ENCODE assay signal across 1 cellular context in the genomic region with DNA sequence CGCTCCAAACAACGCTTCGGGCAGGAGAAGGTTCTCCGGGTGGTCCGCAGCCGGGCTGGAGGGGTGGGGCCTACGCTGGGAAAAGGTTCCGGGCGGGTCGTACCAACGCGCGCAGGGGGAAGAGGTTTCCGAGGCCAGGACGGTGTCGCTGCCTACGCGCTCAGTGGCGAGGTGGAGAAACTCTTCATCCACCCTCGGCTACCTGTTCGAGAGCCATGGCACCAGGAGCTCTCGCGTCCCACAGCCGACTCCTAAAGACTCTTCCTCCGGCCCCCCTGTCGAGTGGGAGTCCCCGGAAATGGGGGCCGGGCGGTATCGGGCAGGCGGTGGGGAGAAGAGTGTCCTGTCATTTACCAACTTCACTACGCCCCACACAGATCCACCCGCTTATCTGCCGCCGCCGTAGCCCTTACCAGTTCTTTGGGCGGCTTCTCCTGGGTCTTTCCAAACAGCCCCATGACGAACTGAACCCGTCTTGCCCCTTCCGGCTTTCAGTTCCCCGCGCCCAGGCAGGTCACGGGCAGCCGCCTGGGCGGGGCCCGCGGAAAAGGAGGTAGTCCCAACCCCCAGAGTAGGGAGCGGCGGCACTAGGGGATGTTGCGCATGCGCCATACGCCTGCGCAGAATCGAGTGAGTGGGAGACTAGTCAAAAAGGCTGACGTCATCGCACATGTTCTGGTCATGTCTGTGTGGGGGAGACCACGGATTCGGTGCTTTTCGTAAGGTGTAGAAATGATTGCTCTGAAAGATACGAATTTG.
TF ChIP-seq lines count a peak whose summit lies in the region.

A gene (minus strand): TSS at position 553 of the 759 bp plus-strand sequence. CDS start 95 bp downstream, at position 458.

TF ChIP-seq in A549, 52 proteins besides CTCF, POLR2A, EP300 and RAD21 (continued from another document):
- TF ChIP-seq TP53 (CRISPR knock-in tag; IDR thresholded peaks at IDR 0.05), result no peak
- no peak for TF ChIP-seq CBX2 (IDR thresholded peaks at IDR 0.05; ENCODE audit: borderline replicate concordance, low read depth)
- no peak for TF ChIP-seq RNF2 (IDR thresholded peaks at IDR 0.05; ENCODE audit: borderline replicate concordance, low read depth)
- TF ChIP-seq TFCP2L1 (CRISPR knock-in tag; IDR thresholded peaks at IDR 0.05), result no peak
- TF ChIP-seq RARB (CRISPR knock-in tag; IDR thresholded peaks at IDR 0.05), result no peak
- TF ChIP-seq, protein P1, sequence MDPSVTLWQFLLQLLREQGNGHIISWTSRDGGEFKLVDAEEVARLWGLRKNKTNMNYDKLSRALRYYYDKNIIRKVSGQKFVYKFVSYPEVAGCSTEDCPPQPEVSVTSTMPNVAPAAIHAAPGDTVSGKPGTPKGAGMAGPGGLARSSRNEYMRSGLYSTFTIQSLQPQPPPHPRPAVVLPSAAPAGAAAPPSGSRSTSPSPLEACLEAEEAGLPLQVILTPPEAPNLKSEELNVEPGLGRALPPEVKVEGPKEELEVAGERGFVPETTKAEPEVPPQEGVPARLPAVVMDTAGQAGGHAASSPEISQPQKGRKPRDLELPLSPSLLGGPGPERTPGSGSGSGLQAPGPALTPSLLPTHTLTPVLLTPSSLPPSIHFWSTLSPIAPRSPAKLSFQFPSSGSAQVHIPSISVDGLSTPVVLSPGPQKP (IDR thresholded peaks at IDR 0.05; ENCODE audit: low read depth, low read length), result no peak
- TF ChIP-seq, protein P2, sequence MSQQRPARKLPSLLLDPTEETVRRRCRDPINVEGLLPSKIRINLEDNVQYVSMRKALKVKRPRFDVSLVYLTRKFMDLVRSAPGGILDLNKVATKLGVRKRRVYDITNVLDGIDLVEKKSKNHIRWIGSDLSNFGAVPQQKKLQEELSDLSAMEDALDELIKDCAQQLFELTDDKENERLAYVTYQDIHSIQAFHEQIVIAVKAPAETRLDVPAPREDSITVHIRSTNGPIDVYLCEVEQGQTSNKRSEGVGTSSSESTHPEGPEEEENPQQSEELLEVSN (IDR thresholded peaks at IDR 0.05; ENCODE audit: borderline replicate concordance, low read depth), result peak; percentile 97
- TF ChIP-seq, protein P3, sequence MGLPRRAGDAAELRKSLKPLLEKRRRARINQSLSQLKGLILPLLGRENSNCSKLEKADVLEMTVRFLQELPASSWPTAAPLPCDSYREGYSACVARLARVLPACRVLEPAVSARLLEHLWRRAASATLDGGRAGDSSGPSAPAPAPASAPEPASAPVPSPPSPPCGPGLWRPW (IDR thresholded peaks at IDR 0.05), result no peak
- no peak for TF ChIP-seq RCOR1 (IDR thresholded peaks at IDR 0.05; ENCODE audit: low read depth, low read length)
- TF ChIP-seq EHMT2 (IDR thresholded peaks at IDR 0.05; ENCODE audit: low read depth), result no peak
- no peak for TF ChIP-seq ZFP36 (IDR thresholded peaks at IDR 0.05; ENCODE audit: borderline replicate concordance, partially characterized antibody)
- peak; percentile 63; the same call in 1 of the 2 replicates for TF ChIP-seq HOXA7 (CRISPR knock-in tag; IDR thresholded peaks at IDR 0.05)
- no peak for TF ChIP-seq RFX5 (IDR thresholded peaks at IDR 0.05)
- TF ChIP-seq JUN (IDR thresholded peaks at IDR 0.05), result peak; percentile 56 to 95; a peak in 4 of 5 replicates
- no peak for TF ChIP-seq KDM1A (IDR thresholded peaks at IDR 0.05; ENCODE audit: low read depth)
- TF ChIP-seq BHLHE40 (IDR thresholded peaks at IDR 0.05; ENCODE audit: low read depth, low read length), result peak; percentile 38
- no peak for TF ChIP-seq ZSCAN20 (CRISPR knock-in tag; IDR thresholded peaks at IDR 0.05)
- TF ChIP-seq FOSL2 (IDR thresholded peaks at IDR 0.05), result no peak
- peak; percentile 83 for TF ChIP-seq FOSL2 (CRISPR knock-in tag; IDR thresholded peaks at IDR 0.05)
- peak; percentile 75 for TF ChIP-seq GATA3 (IDR thresholded peaks at IDR 0.05; ENCODE audit: borderline replicate concordance)
- TF ChIP-seq POLR2AphosphoS2 (conservative IDR thresholded peaks at IDR 0.05; ENCODE audit: low read length), result no peak
- no peak for TF ChIP-seq FOXS1 (CRISPR knock-in tag; IDR thresholded peaks at IDR 0.05)
- TF ChIP-seq JUNB (IDR thresholded peaks at IDR 0.05), result no peak
- TF ChIP-seq, protein P4, sequence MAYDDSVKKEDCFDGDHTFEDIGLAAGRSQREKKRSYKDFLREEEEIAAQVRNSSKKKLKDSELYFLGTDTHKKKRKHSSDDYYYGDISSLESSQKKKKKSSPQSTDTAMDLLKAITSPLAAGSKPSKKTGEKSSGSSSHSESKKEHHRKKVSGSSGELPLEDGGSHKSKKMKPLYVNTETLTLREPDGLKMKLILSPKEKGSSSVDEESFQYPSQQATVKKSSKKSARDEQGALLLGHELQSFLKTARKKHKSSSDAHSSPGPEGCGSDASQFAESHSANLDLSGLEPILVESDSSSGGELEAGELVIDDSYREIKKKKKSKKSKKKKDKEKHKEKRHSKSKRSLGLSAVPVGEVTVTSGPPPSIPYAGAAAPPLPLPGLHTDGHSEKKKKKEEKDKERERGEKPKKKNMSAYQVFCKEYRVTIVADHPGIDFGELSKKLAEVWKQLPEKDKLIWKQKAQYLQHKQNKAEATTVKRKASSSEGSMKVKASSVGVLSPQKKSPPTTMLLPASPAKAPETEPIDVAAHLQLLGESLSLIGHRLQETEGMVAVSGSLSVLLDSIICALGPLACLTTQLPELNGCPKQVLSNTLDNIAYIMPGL (CRISPR knock-in tag; IDR thresholded peaks at IDR 0.05; ENCODE audit: borderline replicate concordance), result no peak
- no peak for TF ChIP-seq NPAS2 (CRISPR knock-in tag; IDR thresholded peaks at IDR 0.05; ENCODE audit: borderline replicate concordance)
- TF ChIP-seq, protein P5, sequence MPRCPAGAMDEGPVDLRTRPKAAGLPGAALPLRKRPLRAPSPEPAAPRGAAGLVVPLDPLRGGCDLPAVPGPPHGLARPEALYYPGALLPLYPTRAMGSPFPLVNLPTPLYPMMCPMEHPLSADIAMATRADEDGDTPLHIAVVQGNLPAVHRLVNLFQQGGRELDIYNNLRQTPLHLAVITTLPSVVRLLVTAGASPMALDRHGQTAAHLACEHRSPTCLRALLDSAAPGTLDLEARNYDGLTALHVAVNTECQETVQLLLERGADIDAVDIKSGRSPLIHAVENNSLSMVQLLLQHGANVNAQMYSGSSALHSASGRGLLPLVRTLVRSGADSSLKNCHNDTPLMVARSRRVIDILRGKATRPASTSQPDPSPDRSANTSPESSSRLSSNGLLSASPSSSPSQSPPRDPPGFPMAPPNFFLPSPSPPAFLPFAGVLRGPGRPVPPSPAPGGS (IDR thresholded peaks at IDR 0.05), result peak; percentile 85; the same call in 1 of the 3 replicates
- peak; percentile 95 for TF ChIP-seq MAFK (IDR thresholded peaks at IDR 0.05; ENCODE audit: partially characterized antibody)
- no peak for TF ChIP-seq ESRRA (IDR thresholded peaks at IDR 0.05; ENCODE audit: borderline replicate concordance, low read length)
- TF ChIP-seq HDAC2 (IDR thresholded peaks at IDR 0.05), result no peak
- TF ChIP-seq, protein P6, sequence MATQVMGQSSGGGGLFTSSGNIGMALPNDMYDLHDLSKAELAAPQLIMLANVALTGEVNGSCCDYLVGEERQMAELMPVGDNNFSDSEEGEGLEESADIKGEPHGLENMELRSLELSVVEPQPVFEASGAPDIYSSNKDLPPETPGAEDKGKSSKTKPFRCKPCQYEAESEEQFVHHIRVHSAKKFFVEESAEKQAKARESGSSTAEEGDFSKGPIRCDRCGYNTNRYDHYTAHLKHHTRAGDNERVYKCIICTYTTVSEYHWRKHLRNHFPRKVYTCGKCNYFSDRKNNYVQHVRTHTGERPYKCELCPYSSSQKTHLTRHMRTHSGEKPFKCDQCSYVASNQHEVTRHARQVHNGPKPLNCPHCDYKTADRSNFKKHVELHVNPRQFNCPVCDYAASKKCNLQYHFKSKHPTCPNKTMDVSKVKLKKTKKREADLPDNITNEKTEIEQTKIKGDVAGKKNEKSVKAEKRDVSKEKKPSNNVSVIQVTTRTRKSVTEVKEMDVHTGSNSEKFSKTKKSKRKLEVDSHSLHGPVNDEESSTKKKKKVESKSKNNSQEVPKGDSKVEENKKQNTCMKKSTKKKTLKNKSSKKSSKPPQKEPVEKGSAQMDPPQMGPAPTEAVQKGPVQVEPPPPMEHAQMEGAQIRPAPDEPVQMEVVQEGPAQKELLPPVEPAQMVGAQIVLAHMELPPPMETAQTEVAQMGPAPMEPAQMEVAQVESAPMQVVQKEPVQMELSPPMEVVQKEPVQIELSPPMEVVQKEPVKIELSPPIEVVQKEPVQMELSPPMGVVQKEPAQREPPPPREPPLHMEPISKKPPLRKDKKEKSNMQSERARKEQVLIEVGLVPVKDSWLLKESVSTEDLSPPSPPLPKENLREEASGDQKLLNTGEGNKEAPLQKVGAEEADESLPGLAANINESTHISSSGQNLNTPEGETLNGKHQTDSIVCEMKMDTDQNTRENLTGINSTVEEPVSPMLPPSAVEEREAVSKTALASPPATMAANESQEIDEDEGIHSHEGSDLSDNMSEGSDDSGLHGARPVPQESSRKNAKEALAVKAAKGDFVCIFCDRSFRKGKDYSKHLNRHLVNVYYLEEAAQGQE (IDR thresholded peaks at IDR 0.05), result 0 out of 2 replicates have a peak, but pooled peaks have one; percentile 12
- 0 out of 2 replicates have a peak, but pooled peaks have one; percentile 11 for TF ChIP-seq ZC3H11A (IDR thresholded peaks at IDR 0.05)
- TF ChIP-seq CEBPB (IDR thresholded peaks at IDR 0.05), result no peak
- TF ChIP-seq CBX8 (IDR thresholded peaks at IDR 0.05), result no peak
